Comparison of ENCODE assay signal across 15 cellular contexts in genomic region chr5:123514615-123515355, GRCh38. TPM values are rescaled to one million over a fixed set of nuclear protein-coding genes. Genes with fewer than 3 reads are reported as not detected.
DNase-seq lines count a peak whose midpoint lies in the region; ATAC-seq and TF ChIP-seq lines count a peak whose summit lies in the region.
"Had no signal": no experiment of that assay in that cellular context is flagged by ENCODE, and none has a peak within 500 bp of the region (broad histone marks: within the 10 kb centered on the region; RNA-seq: fewer than 3 reads in every experiment).

No MANE protein-coding gene starts in this region.

- intact Hi-C loops in body of pancreas (cut with DNase I), result no loop called here

- H4K20me1 ChIP-seq in SU-DHL-6 (ENCODE audit: low read depth, low read length), result peaks cover 38% of the 10 kb centered on the region

- H3K4me1 Mint-ChIP-seq in activated naive CD4-positive, alpha-beta T cell treated with anti-CD3 and anti-CD28 coated beads, Interleukin-2, amount 50 U/mL, for 24 hours, result peaks cover 74% of the 10 kb centered on the region
- H3K4me1 Mint-ChIP-seq in glutamatergic neuron (ENCODE audit: low read depth, unreplicated experiment), result peaks cover 15% of the 10 kb centered on the region
- H3K4me1 Mint-ChIP-seq in stimulated activated memory B cell treated with anti-CD40 and anti-IgM and Interleukin-4, amounts not matched to agents 10 μg/mL and 1 μg/mL and 100 μg/mL, for 72 hours, result peaks cover 72% of the 10 kb centered on the region

- no peak for TF ChIP-seq CTCF in SU-DHL-6 (IDR thresholded peaks at IDR 0.05; ENCODE audit: insufficient read depth, low read length, poor library complexity, severe bottlenecking)
- no peak for TF ChIP-seq CTCF in glutamatergic neuron (IDR thresholded peaks at IDR 0.05; ENCODE audit: partially characterized antibody, unreplicated experiment)
- no peak for TF ChIP-seq CTCF in body of pancreas (IDR thresholded peaks at IDR 0.05)

- no peak for ATAC-seq in stimulated activated memory B cell treated with anti-CD40 and anti-IgM and Interleukin-4, amounts not matched to agents 10 μg/mL and 1 μg/mL and 100 μg/mL, for 72 hours
- ATAC-seq in body of pancreas, result no peak
- ATAC-seq in HG03196 (IDR thresholded peaks at IDR 0.05; ENCODE audit: unreplicated experiment), result no peak

- H3K9me2 ChIP-seq in SU-DHL-6 (replicated peaks; ENCODE audit: insufficient read depth, low read length), result no peaks in the 10 kb centered on the region

- peaks cover 17% of the 10 kb centered on the region for H3K4me1 ChIP-seq in body of pancreas

- H3K9ac ChIP-seq in SU-DHL-6 (ENCODE audit: low read length), result no peak overlapping the region

- no peak for TF ChIP-seq POLR2A in body of pancreas (IDR thresholded peaks at IDR 0.05)

- H3K27ac ChIP-seq in SU-DHL-6 (ENCODE audit: low read depth, low read length) (no peak overlapping the region), body of pancreas (no peak overlapping the region)
- H3K27ac ChIP-seq: ascending aorta, left ventricle myocardium inferior had no signal

- peak overlapping the region; percentile 72 for H3K4me2 ChIP-seq in SU-DHL-6 (ENCODE audit: low read depth, low read length, poor library complexity, severe bottlenecking)

- WGBS in body of pancreas, 2 donors, result 91 to 92% methylated on average over 5 of the region's 5 CpGs

- H3K79me2 ChIP-seq in SU-DHL-6 (ENCODE audit: insufficient read depth, low read length), result peaks cover 45% of the 10 kb centered on the region

- no peak overlapping the region for H3K4me3 ChIP-seq in SU-DHL-6 (ENCODE audit: insufficient read depth, low read length, poor library complexity, severe bottlenecking)
- no peak overlapping the region for H3K4me3 ChIP-seq in body of pancreas
- H3K4me3 ChIP-seq: ascending aorta, left ventricle myocardium inferior had no signal

- no peak overlapping the region for H2AFZ ChIP-seq in SU-DHL-6 (ENCODE audit: low read depth, low read length, severe bottlenecking)

- no peak for DNase-seq in activated naive CD4-positive, alpha-beta T cell (lab: John Stamatoyannopoulos, UW)
- DNase-seq in glutamatergic neuron (no peak), HCEC 1CT (no peak), body of pancreas (no peak)
- DNase-seq: activated CD8-positive, alpha-beta memory T cell treated with anti-CD3 and anti-CD28 coated beads for 24 hours; effector memory CD4-positive, alpha-beta T cell; left ventricle myocardium inferior; NCI-H1694 treated with DMSO at 0.1 percent for 48 hours; NK-92 treated with Interleukin-12 subunit alpha and Interleukin-12 subunit beta, amount 100 ng/mL, for 24 hours; SW 1271 had no signal

- H3K27ac Mint-ChIP-seq in activated naive CD4-positive, alpha-beta T cell treated with anti-CD3 and anti-CD28 coated beads, Interleukin-2, amount 50 U/mL, for 24 hours, result peak overlapping the region; percentile 20
- H3K27ac Mint-ChIP-seq in glutamatergic neuron (ENCODE audit: unreplicated experiment), result no peak overlapping the region
- peak overlapping the region; percentile 28 for H3K27ac Mint-ChIP-seq in stimulated activated memory B cell treated with anti-CD40 and anti-IgM and Interleukin-4, amounts not matched to agents 10 μg/mL and 1 μg/mL and 100 μg/mL, for 72 hours

- H3K27me3 Mint-ChIP-seq in activated naive CD4-positive, alpha-beta T cell treated with anti-CD3 and anti-CD28 coated beads, Interleukin-2, amount 50 U/mL, for 24 hours, result no peaks in the 10 kb centered on the region
- peaks cover 4% of the 10 kb centered on the region for H3K27me3 Mint-ChIP-seq in glutamatergic neuron (ENCODE audit: unreplicated experiment)
- H3K27me3 Mint-ChIP-seq in stimulated activated memory B cell treated with anti-CD40 and anti-IgM and Interleukin-4, amounts not matched to agents 10 μg/mL and 1 μg/mL and 100 μg/mL, for 72 hours, result no peaks in the 10 kb centered on the region

- peaks cover 13% of the 10 kb centered on the region; the same call in 1 of the 2 replicates for H3F3A ChIP-seq in SU-DHL-6 (ENCODE audit: insufficient read depth)

- H3K36me3 ChIP-seq in SU-DHL-6 (ENCODE audit: low read length) (no peaks in the 10 kb centered on the region), body of pancreas (replicated peaks in 1 of 2; ENCODE audit: insufficient read depth in 1 of 2, low read depth in 2 of 2) (no peaks in the 10 kb centered on the region)
- H3K36me3 ChIP-seq: ascending aorta, left ventricle myocardium inferior had no signal

- peaks cover 6% of the 10 kb centered on the region for H3K36me3 Mint-ChIP-seq in activated naive CD4-positive, alpha-beta T cell treated with anti-CD3 and anti-CD28 coated beads, Interleukin-2, amount 50 U/mL, for 24 hours
- no peaks in the 10 kb centered on the region for H3K36me3 Mint-ChIP-seq in glutamatergic neuron (ENCODE audit: unreplicated experiment)
- peaks cover 6% of the 10 kb centered on the region for H3K36me3 Mint-ChIP-seq in stimulated activated memory B cell treated with anti-CD40 and anti-IgM and Interleukin-4, amounts not matched to agents 10 μg/mL and 1 μg/mL and 100 μg/mL, for 72 hours

- H3K9me3 ChIP-seq in SU-DHL-6 (ENCODE audit: insufficient read depth, low read length), result no peaks in the 10 kb centered on the region
- no peaks in the 10 kb centered on the region for H3K9me3 ChIP-seq in body of pancreas
- H3K9me3 ChIP-seq: ascending aorta, left ventricle myocardium inferior had no signal

- H3K4me3 Mint-ChIP-seq in activated naive CD4-positive, alpha-beta T cell treated with anti-CD3 and anti-CD28 coated beads, Interleukin-2, amount 50 U/mL, for 24 hours, result peak overlapping the region; percentile 57
- peak overlapping the region; percentile 83 for H3K4me3 Mint-ChIP-seq in glutamatergic neuron (ENCODE audit: unreplicated experiment)
- peak overlapping the region; percentile 22 for H3K4me3 Mint-ChIP-seq in stimulated activated memory B cell treated with anti-CD40 and anti-IgM and Interleukin-4, amounts not matched to agents 10 μg/mL and 1 μg/mL and 100 μg/mL, for 72 hours

- H3K9me3 Mint-ChIP-seq in activated naive CD4-positive, alpha-beta T cell treated with anti-CD3 and anti-CD28 coated beads, Interleukin-2, amount 50 U/mL, for 24 hours, result no peaks in the 10 kb centered on the region
- peaks cover 8% of the 10 kb centered on the region for H3K9me3 Mint-ChIP-seq in glutamatergic neuron (ENCODE audit: unreplicated experiment)
- H3K9me3 Mint-ChIP-seq in stimulated activated memory B cell treated with anti-CD40 and anti-IgM and Interleukin-4, amounts not matched to agents 10 μg/mL and 1 μg/mL and 100 μg/mL, for 72 hours, result peaks cover 3% of the 10 kb centered on the region

- H3K27me3 ChIP-seq in SU-DHL-6 (ENCODE audit: low read length), result no peaks in the 10 kb centered on the region
- H3K27me3 ChIP-seq in body of pancreas, result no peaks in the 10 kb centered on the region
- H3K27me3 ChIP-seq: ascending aorta had no signal

RNA-seq across cellular contexts. Expression of gene CSNK1G3, which starts 2.8 kb away (rescaled TPM):
- total RNA-seq in glutamatergic neuron (ENCODE audit: unreplicated experiment) (40.2 TPM), body of pancreas (10 to 100 TPM; 22.4 to 22.6 TPM)

Comparison
In these comparisons a context has a peak if more than half of its experiments do, and no peak if none do; other contexts are left out.
1. H3K4me3 Mint-ChIP-seq: peak in every context shown above with its lines; median percentile 83 in glutamatergic neuron; 57 in activated naive CD4-positive, alpha-beta T cell treated with anti-CD3 and anti-CD28 coated beads, Interleukin-2, amount 50 U/mL, for 24 hours; 22 in stimulated activated memory B cell treated with anti-CD40 and anti-IgM and Interleukin-4, amounts not matched to agents 10 μg/mL and 1 μg/mL and 100 μg/mL, for 72 hours.